22 cellular contexts compared by ENCODE assay signal in the genomic region with DNA sequence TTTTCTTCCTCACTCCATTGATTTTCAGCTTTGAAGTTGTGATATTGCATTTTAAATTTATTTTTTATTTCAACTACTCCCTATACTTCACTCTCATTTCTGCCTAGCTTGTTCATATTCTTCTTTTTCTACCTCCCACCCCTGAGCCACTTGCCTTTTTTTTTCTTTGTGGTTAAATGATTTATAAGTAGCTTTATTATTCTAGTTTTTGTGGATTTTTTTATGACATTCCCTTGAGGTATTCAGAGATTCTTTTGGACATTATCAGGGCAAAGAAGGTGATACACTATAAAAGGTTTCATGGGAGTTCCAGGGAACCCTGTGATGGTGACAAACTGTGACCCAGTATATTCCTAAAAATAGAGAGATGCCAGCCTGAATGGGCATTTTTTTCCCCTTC. TPM values are rescaled to one million over a fixed set of nuclear protein-coding genes. Genes with fewer than 3 reads are reported as not detected.
A peak's percentile ranks its signal among the peaks of the same experiment; 100 is the strongest.
DNase-seq lines count a peak whose midpoint lies in the region; ATAC-seq and TF ChIP-seq lines count a peak whose summit lies in the region.
"Had no signal": no experiment of that assay in that cellular context is flagged by ENCODE, and none has a peak within 500 bp of the region (broad histone marks: within the 10 kb centered on the region; RNA-seq: fewer than 3 reads in every experiment).

No MANE protein-coding gene starts in this region.

- H3K4me2 ChIP-seq in DND-41 (ENCODE audit: insufficient read depth, low read length) (peak overlapping the region; percentile 62; the same call in 1 of the 2 replicates), neural cell (ENCODE audit: low read length) (no peak overlapping the region)

- TF ChIP-seq CTCF in DND-41 (IDR thresholded peaks at IDR 0.05; ENCODE audit: borderline replicate concordance, extremely low read depth, low read length, poor library complexity, severe bottlenecking) (no peak), NB4 (IDR thresholded peaks at IDR 0.05; ENCODE audit: low read depth, low read length) (no peak), brain (conservative IDR thresholded peaks at IDR 0.05) (no peak), neural cell (IDR thresholded peaks at IDR 0.05; ENCODE audit: poor library complexity, severe bottlenecking) (no peak)

- no peaks in the 10 kb centered on the region for H3K9me3 ChIP-seq in DND-41 (ENCODE audit: insufficient read depth, low read length, severe bottlenecking)
- no peaks in the 10 kb centered on the region for H3K9me3 ChIP-seq in neural cell (ENCODE audit: low read length)
- H3K9me3 ChIP-seq: ovary, transverse colon had no signal

- H2AFZ ChIP-seq in DND-41 (ENCODE audit: low read depth, low read length) (no peak overlapping the region), neural cell (ENCODE audit: low read depth, low read length) (no peak overlapping the region)

- H3K4me3 Mint-ChIP-seq in brain = peak overlapping the region; percentile 44 to 94 (median 74)
- H3K4me3 Mint-ChIP-seq: activated CD8-positive, alpha-beta memory T cell treated with anti-CD3 and anti-CD28 coated beads, Interleukin-2, amount 10 ng/mL, durations not matched to agents 7 days and 5 days; endodermal cell had no signal

- H3K9me3 Mint-ChIP-seq in brain = no peaks in the 10 kb centered on the region
- H3K9me3 Mint-ChIP-seq: endodermal cell had no signal

- no peaks in the 10 kb centered on the region for H3K27me3 ChIP-seq in DND-41 (ENCODE audit: insufficient read depth, low read length, poor library complexity)
- no peaks in the 10 kb centered on the region for H3K27me3 ChIP-seq in neural cell (ENCODE audit: insufficient read depth, low read depth, low read length)
- H3K27me3 ChIP-seq: ovary, transverse colon had no signal

- DNase-seq in DND-41 = no peak
- no peak for DNase-seq in NB4 (ENCODE audit: low read depth)
- DNase-seq in Kasumi-1 (lab: John Stamatoyannopoulos, UW) = no peak
- DNase-seq in activated gamma-delta T cell treated with Interleukin-2 at 50 U/mL for 16 hours = no peak
- DNase-seq in SIG-M5 (lab: John Stamatoyannopoulos, UW) = no peak
- DNase-seq: activated CD8-positive, alpha-beta memory T cell treated with anti-CD3 and anti-CD28 coated beads, Interleukin-2, amount 10 ng/mL, durations not matched to agents 7 days and 5 days; activated gamma-delta T cell; anterior cingulate cortex; endodermal cell; H7; NCI-H1417; NCI-H2171 treated with DMSO at 0.1 percent for 48 hours; NCI-H69; OCI-M1; ovary; stimulated activated naive CD4-positive, alpha-beta T cell; transverse colon had no signal

- TF ChIP-seq EP300 in neural cell (conservative IDR thresholded peaks at IDR 0.05; ENCODE audit: poor library complexity, severe bottlenecking) = no peak

- H3K36me3 Mint-ChIP-seq in brain = peaks cover 5% of the 10 kb centered on the region

- peaks cover 14% of the 10 kb centered on the region for H3K36me3 ChIP-seq in DND-41 (ENCODE audit: insufficient read depth, low read length)
- H3K36me3 ChIP-seq in neural cell (ENCODE audit: insufficient read depth, low read length) = no peaks in the 10 kb centered on the region
- H3K36me3 ChIP-seq: ovary had no signal

- TF ChIP-seq RAD21 in neural cell (conservative IDR thresholded peaks at IDR 0.05) = no peak

- H3F3A ChIP-seq in neural cell (ENCODE audit: insufficient read depth, low read length, poor library complexity, severe bottlenecking) = no peaks in the 10 kb centered on the region

- TF ChIP-seq POLR2A in NB4 (IDR thresholded peaks at IDR 0.05; ENCODE audit: extremely low read depth, insufficient read length) = no peak

- ATAC-seq in DND-41 (ENCODE audit: insufficient read depth, low read depth) (no peak), GM19395 (IDR thresholded peaks at IDR 0.05; ENCODE audit: unreplicated experiment) (no peak)
- ATAC-seq: activated CD4-positive, CD25-positive, alpha-beta regulatory T cell treated with anti-CD3 and anti-CD28 coated beads, Interleukin-2, amount 50 U/mL, for 24 hours; activated CD8-positive, alpha-beta memory T cell treated with anti-CD3 and anti-CD28 coated beads, Interleukin-2, amount 10 ng/mL, durations not matched to agents 7 days and 5 days; sciatic nerve had no signal

- H3K4me1 ChIP-seq in DND-41 (ENCODE audit: insufficient read depth, low read length) = peaks cover 32% of the 10 kb centered on the region

- H4K20me1 ChIP-seq in DND-41 (ENCODE audit: insufficient read depth, low read length) (peaks cover 3% of the 10 kb centered on the region; the same call in 1 of the 2 replicates), neural cell (ENCODE audit: insufficient read depth) (no peaks in the 10 kb centered on the region)

- H3K9ac ChIP-seq in DND-41 (ENCODE audit: low read depth, low read length) = no peak overlapping the region
- H3K9ac ChIP-seq in neural cell (ENCODE audit: low read length) = no peak overlapping the region

- H3K27ac ChIP-seq in DND-41 (ENCODE audit: low read length) (no peak overlapping the region), neural cell (ENCODE audit: low read length) (no peak overlapping the region)
- H3K27ac ChIP-seq: ovary, transverse colon had no signal

- H3K27ac Mint-ChIP-seq in brain = peak overlapping the region in 1 of 5 experiments; percentile 46
- H3K27ac Mint-ChIP-seq: activated CD8-positive, alpha-beta memory T cell treated with anti-CD3 and anti-CD28 coated beads, Interleukin-2, amount 10 ng/mL, durations not matched to agents 7 days and 5 days; endodermal cell had no signal

- H3K4me3 ChIP-seq in DND-41 (ENCODE audit: low read depth in 1 of 2, low read length in 2 of 2) (no peak overlapping the region), NB4 (ENCODE audit: low read depth, low read length) (peak overlapping the region; percentile 78), neural cell (ENCODE audit: low read length) (peak overlapping the region; percentile 98)
- H3K4me3 ChIP-seq: ovary, transverse colon had no signal

- H3K9me2 ChIP-seq in neural cell (ENCODE audit: insufficient read depth, low read length) = no peaks in the 10 kb centered on the region

- peaks cover 52% of the 10 kb centered on the region for H3K79me2 ChIP-seq in DND-41 (ENCODE audit: insufficient read depth, low read length)
- peaks cover 15% of the 10 kb centered on the region for H3K79me2 ChIP-seq in neural cell (replicated peaks; ENCODE audit: insufficient read depth, low read length)

- peaks cover 52% of the 10 kb centered on the region for H3K4me1 Mint-ChIP-seq in brain

- H3K27me3 Mint-ChIP-seq in brain = no peaks in the 10 kb centered on the region
- H3K27me3 Mint-ChIP-seq: activated CD8-positive, alpha-beta memory T cell treated with anti-CD3 and anti-CD28 coated beads, Interleukin-2, amount 10 ng/mL, durations not matched to agents 7 days and 5 days had no signal

TF ChIP-seq in neural cell, 6 proteins besides CTCF, POLR2A, EP300 and RAD21:
- TF ChIP-seq REST (IDR thresholded peaks at IDR 0.05; ENCODE audit: borderline replicate concordance) (no peak), EZH2 (IDR thresholded peaks at IDR 0.05; ENCODE audit: borderline replicate concordance, insufficient read depth, low read length, poor library complexity, severe bottlenecking) (no peak)
TF ChIP-seq in neural cell: peak in this region for 0.

RNA-seq across cellular contexts. Expression of gene C15orf61, which starts 3.3 kb away (rescaled TPM):
- polyA plus RNA-seq in brain (ENCODE audit: insufficient read depth, low read depth, low replicate concordance) (3.4 TPM), neural cell (20.6 and 31.3 TPM in 2 replicates)
- 55.3 and 64.0 TPM in 2 replicates for polyA minus RNA-seq in neural cell

RNA-seq across cellular contexts. Expression of gene MAP2K5, which starts 18.3 kb away (rescaled TPM):
- polyA plus RNA-seq in brain (ENCODE audit: insufficient read depth, low read depth, low replicate concordance) (18.3 TPM), neural cell (12.1 and 20.1 TPM in 2 replicates)
- polyA minus RNA-seq in neural cell = 24.6 and 29.2 TPM in 2 replicates

Comparison
In these comparisons a context has a peak if more than half of its experiments do, and no peak if none do; other contexts are left out.
1. H3K4me3 ChIP-seq: peak in NB4 (single experiment) and neural cell (single experiment); none in DND-41 (0 of 2).